ENCODE assay signal across 8 cellular contexts in genomic region chr16:77043076-77043475, GRCh38.
DNase-seq lines count a peak whose midpoint lies in the region.

No MANE protein-coding gene starts in this region.

- H3K4me2 ChIP-seq in Karpas-422 (ENCODE audit: low read depth, low read length, poor library complexity, severe bottlenecking): no peak overlapping the region

- no peaks in the 10 kb centered on the region for H3K9me3 ChIP-seq in Karpas-422 (ENCODE audit: low read length)

- DNase-seq in DMS153 (lab: John Stamatoyannopoulos, UW) (peak; percentile 46), Karpas-422 (peak; percentile 79), SHP77 treated with DMSO at 0.1 percent for 48 hours (lab: John Stamatoyannopoulos, UW) (peak; percentile 31), iPS-NIHi11 (ENCODE audit: low spot score) (peak; percentile 7), occipital lobe (lab: John Stamatoyannopoulos, UW) (no peak), KG1 (lab: John Stamatoyannopoulos, UW) (no peak), NCI-H446 (lab: John Stamatoyannopoulos, UW) (no peak)
- no peak for DNase-seq in activated CD4-positive, alpha-beta T cell treated with anti-CD3 and anti-CD28 coated beads, Interleukin-2, amount 50 U/mL, for 1 hour

- no peaks in the 10 kb centered on the region for H3K4me1 ChIP-seq in Karpas-422 (ENCODE audit: low read length)

- no peaks in the 10 kb centered on the region for H3K27me3 ChIP-seq in Karpas-422 (ENCODE audit: low read length)

- H2AFZ ChIP-seq in Karpas-422 (ENCODE audit: low read length): no peak overlapping the region

- no peak overlapping the region for H3K9ac ChIP-seq in Karpas-422 (ENCODE audit: low read length)

- H3K79me2 ChIP-seq in Karpas-422 (ENCODE audit: low read length): no peaks in the 10 kb centered on the region

- no peaks in the 10 kb centered on the region for H3K9me2 ChIP-seq in Karpas-422 (replicated peaks; ENCODE audit: insufficient read depth, low read length)

- H3K27ac ChIP-seq in Karpas-422 (ENCODE audit: low read length): no peak overlapping the region

- no peak overlapping the region for H3K4me3 ChIP-seq in Karpas-422 (ENCODE audit: low read length)

- H4K20me1 ChIP-seq in Karpas-422 (ENCODE audit: insufficient read depth, low read depth, low read length): no peaks in the 10 kb centered on the region

- no peaks in the 10 kb centered on the region for H3K36me3 ChIP-seq in Karpas-422 (ENCODE audit: insufficient read depth, low read length)

Comparison
In these comparisons a context has a peak if more than half of its experiments do, and no peak if none do; other contexts are left out.
1. DNase-seq: peak in DMS153 (single experiment), Karpas-422 (single experiment), SHP77 treated with DMSO at 0.1 percent for 48 hours (single experiment) and iPS-NIHi11 (single experiment); none in occipital lobe (single experiment), KG1 (single experiment), NCI-H446 (0 of 2) and activated CD4-positive, alpha-beta T cell treated with anti-CD3 and anti-CD28 coated beads, Interleukin-2, amount 50 U/mL, for 1 hour (single experiment).